ENCODE assay signal across 10 cellular contexts in the genomic region with DNA sequence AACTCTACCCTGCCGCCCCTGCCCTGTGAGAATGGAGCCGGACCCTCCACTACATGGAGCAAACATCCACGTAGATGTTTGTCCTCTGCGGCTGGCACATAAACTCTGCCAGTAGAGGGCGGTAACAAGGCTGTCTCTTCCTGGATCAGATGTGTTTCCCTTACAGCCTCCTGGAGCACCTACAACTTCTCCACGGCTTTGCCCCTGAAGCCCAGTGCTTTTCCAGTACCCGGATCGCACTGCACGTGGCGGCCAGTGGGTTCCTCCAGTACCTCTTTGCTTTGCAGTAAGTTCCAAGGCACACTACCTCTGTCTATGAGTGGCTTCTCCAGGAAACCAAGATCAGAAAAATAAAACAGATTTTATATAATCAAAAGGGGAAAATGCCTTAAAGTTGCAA.
A peak's percentile ranks its signal among the peaks of the same experiment; 100 is the strongest.
DNase-seq lines count a peak whose midpoint lies in the region; ATAC-seq and TF ChIP-seq lines count a peak whose summit lies in the region.
"Had no signal": no experiment of that assay in that cellular context is flagged by ENCODE, and none has a peak within 500 bp of the region (broad histone marks: within the 10 kb centered on the region; RNA-seq: fewer than 3 reads in every experiment).

No MANE protein-coding gene starts in this region.

- intact Hi-C loops in cardiac septum (cut with DNase I) = no loop called here

- H3K4me1 ChIP-seq in DND-41 (ENCODE audit: insufficient read depth, low read length) = no peaks in the 10 kb centered on the region

- no peak overlapping the region for H3K4me3 ChIP-seq in DND-41 (ENCODE audit: low read depth in 1 of 2, low read length in 2 of 2)

- H4K20me1 ChIP-seq in DND-41 (ENCODE audit: insufficient read depth, low read length) = no peaks in the 10 kb centered on the region

- H3K36me3 Mint-ChIP-seq in HFFc6 (ENCODE audit: low read depth) = no peaks in the 10 kb centered on the region; the same call in 1 of the 2 replicates

- no peak overlapping the region for H3K4me3 Mint-ChIP-seq in HFFc6

- H3K79me2 ChIP-seq in DND-41 (ENCODE audit: insufficient read depth, low read length) = no peaks in the 10 kb centered on the region

- no peaks in the 10 kb centered on the region for H3K4me1 Mint-ChIP-seq in HFFc6 (ENCODE audit: low read depth)

- H3K9me3 ChIP-seq in DND-41 (ENCODE audit: insufficient read depth, low read length, severe bottlenecking) = no peaks in the 10 kb centered on the region

- DNase-seq in DND-41 (peak; percentile 19), HFFc6 (no peak), RPMI8226 (peak; percentile 56), kidney tubule cell (ENCODE audit: low spot score) (peak; percentile 17), NCI-H1048 (lab: John Stamatoyannopoulos, UW) (no peak), cardiac septum (ENCODE audit: low spot score) (no peak)
- DNase-seq: kidney glomerular epithelial cell; stimulated activated CD4-positive, alpha-beta T cell treated with anti-CD3 and anti-CD28 coated beads, Interleukin-4, amount 100 ng/mL, for 24 hours had no signal

- H3K27me3 Mint-ChIP-seq in HFFc6 (ENCODE audit: insufficient read depth) = no peaks in the 10 kb centered on the region

- H3K36me3 ChIP-seq in DND-41 (ENCODE audit: insufficient read depth, low read length) = no peaks in the 10 kb centered on the region

- H2AFZ ChIP-seq in DND-41 (ENCODE audit: low read depth, low read length) = no peak overlapping the region

- peaks cover 56% of the 10 kb centered on the region for H3K9me3 Mint-ChIP-seq in HFFc6

- peak; percentile 42; the same call in 1 of the 3 replicates for ATAC-seq in DND-41 (ENCODE audit: insufficient read depth, low read depth)
- no peak for ATAC-seq in HG03439 (IDR thresholded peaks at IDR 0.05; ENCODE audit: unreplicated experiment)
- ATAC-seq in GM21723 (IDR thresholded peaks at IDR 0.05; ENCODE audit: unreplicated experiment) = no peak

- H3K4me2 ChIP-seq in DND-41 (ENCODE audit: insufficient read depth, low read length) = no peak overlapping the region

- H3K27ac ChIP-seq in DND-41 (ENCODE audit: low read length) = no peak overlapping the region

- no peak overlapping the region for H3K27ac Mint-ChIP-seq in HFFc6

- H3K27me3 ChIP-seq in DND-41 (ENCODE audit: insufficient read depth, low read length, poor library complexity) = no peaks in the 10 kb centered on the region

- no peak overlapping the region for H3K9ac ChIP-seq in DND-41 (ENCODE audit: low read depth, low read length)

- TF ChIP-seq CTCF in DND-41 (IDR thresholded peaks at IDR 0.05; ENCODE audit: borderline replicate concordance, extremely low read depth, low read length, poor library complexity, severe bottlenecking) (peak; percentile 64), HFFc6 (IDR thresholded peaks at IDR 0.05) (peak; percentile 19; the same call in 1 of the 2 replicates)

Comparison
In these comparisons a context has a peak if more than half of its experiments do, and no peak if none do; other contexts are left out.
1. DNase-seq: peak in DND-41 (single experiment), RPMI8226 (single experiment) and kidney tubule cell (single experiment); none in HFFc6 (single experiment), NCI-H1048 (single experiment) and cardiac septum (single experiment).